19 cellular contexts compared by ENCODE assay signal in genomic region chr5:78896128-78896527, GRCh38.
DNase-seq lines count a peak whose midpoint lies in the region; ATAC-seq and TF ChIP-seq lines count a peak whose summit lies in the region.
"Had no signal": no experiment of that assay in that cellular context is flagged by ENCODE, and none has a peak within 500 bp of the region (broad histone marks: within the 10 kb centered on the region; RNA-seq: fewer than 3 reads in every experiment).

No MANE protein-coding gene starts in this region.

- H3K4me1 ChIP-seq in left lung: peaks cover 0 to 7% of the 10 kb centered on the region in 2 donors

- H3K36me3 ChIP-seq in left lung: peaks cover 0 to 3% of the 10 kb centered on the region in 2 donors

- peaks cover 31% of the 10 kb centered on the region for H3K36me3 Mint-ChIP-seq in dendritic cell treated with granulocyte-macrophage colony-stimulating factor and Interleukin-4, amounts not matched to agents 40 ng/mL and 50 ng/mL, for 4 days (ENCODE audit: low read depth)
- H3K36me3 Mint-ChIP-seq in activated T-helper 17 cell treated with anti-CD3 and anti-CD28 coated beads, Interleukin-2, amount 50 U/mL, for 72 hours (ENCODE audit: low read depth): no peaks in the 10 kb centered on the region

- no peaks in the 10 kb centered on the region for H3K27me3 Mint-ChIP-seq in dendritic cell treated with granulocyte-macrophage colony-stimulating factor and Interleukin-4, amounts not matched to agents 40 ng/mL and 50 ng/mL, for 4 days
- H3K27me3 Mint-ChIP-seq in activated T-helper 17 cell treated with anti-CD3 and anti-CD28 coated beads, Interleukin-2, amount 50 U/mL, for 72 hours: no peaks in the 10 kb centered on the region
- H3K27me3 Mint-ChIP-seq: activated CD4-positive, alpha-beta T cell treated with anti-CD3 and anti-CD28 coated beads, Interleukin-2, amount 10 ng/mL, durations not matched to agents 24 days and 14 days had no signal

- H3K9me3 ChIP-seq in left lung: peaks cover 0 to 14% of the 10 kb centered on the region in 2 donors

- no peaks in the 10 kb centered on the region for H3K27me3 ChIP-seq in left lung

- intact Hi-C loops in dendritic cell treated with granulocyte-macrophage colony-stimulating factor and Interleukin-4, amounts not matched to agents 40 ng/mL and 50 ng/mL, for 4 days (cut with micrococcal nuclease): no loop called here
- intact Hi-C loops in left lung (cut with DNase I): loop anchor here in 1 of 2 donors (10.0 kb wide), 1 partner anchor 59 kb away; no protein-coding TSS in a partner anchor

- no peak for TF ChIP-seq CTCF in left lung (IDR thresholded peaks at IDR 0.05)

- peaks cover 10% of the 10 kb centered on the region for H3K9me3 Mint-ChIP-seq in dendritic cell treated with granulocyte-macrophage colony-stimulating factor and Interleukin-4, amounts not matched to agents 40 ng/mL and 50 ng/mL, for 4 days
- H3K9me3 Mint-ChIP-seq in activated T-helper 17 cell treated with anti-CD3 and anti-CD28 coated beads, Interleukin-2, amount 50 U/mL, for 72 hours: peaks cover 2% of the 10 kb centered on the region
- H3K9me3 Mint-ChIP-seq: activated CD4-positive, alpha-beta T cell treated with anti-CD3 and anti-CD28 coated beads, Interleukin-2, amount 10 ng/mL, durations not matched to agents 24 days and 14 days had no signal

- peaks cover 28% of the 10 kb centered on the region for H3K4me1 Mint-ChIP-seq in dendritic cell treated with granulocyte-macrophage colony-stimulating factor and Interleukin-4, amounts not matched to agents 40 ng/mL and 50 ng/mL, for 4 days (ENCODE audit: low read depth)
- H3K4me1 Mint-ChIP-seq in activated T-helper 17 cell treated with anti-CD3 and anti-CD28 coated beads, Interleukin-2, amount 50 U/mL, for 72 hours: no peaks in the 10 kb centered on the region

- H3K4me3 Mint-ChIP-seq in dendritic cell treated with granulocyte-macrophage colony-stimulating factor and Interleukin-4, amounts not matched to agents 40 ng/mL and 50 ng/mL, for 4 days: no peak overlapping the region
- H3K4me3 Mint-ChIP-seq in activated T-helper 17 cell treated with anti-CD3 and anti-CD28 coated beads, Interleukin-2, amount 50 U/mL, for 72 hours: no peak overlapping the region
- H3K4me3 Mint-ChIP-seq: activated CD4-positive, alpha-beta T cell treated with anti-CD3 and anti-CD28 coated beads, Interleukin-2, amount 10 ng/mL, durations not matched to agents 24 days and 14 days; activated T-cell treated with anti-CD3 and anti-CD28 coated beads, Interleukin-2, amount 50 U/mL, for 4 hours; CD14-positive monocyte; nephron progenitor cell; T-helper 2 cell treated with Interferon-gamma antibody and Interleukin-4, amounts not matched to agents 5 μg/mL and 100 μg/mL, for 36 hours had no signal

- ATAC-seq in left lung (peak; percentile 38), HG02571 (IDR thresholded peaks at IDR 0.05; ENCODE audit: unreplicated experiment) (no peak), GM18909 (IDR thresholded peaks at IDR 0.05; ENCODE audit: poor library complexity, unreplicated experiment) (no peak), GM18858 (IDR thresholded peaks at IDR 0.05; ENCODE audit: unreplicated experiment) (no peak)
- ATAC-seq in activated T-helper 17 cell treated with anti-CD3 and anti-CD28 coated beads, Interleukin-2, amount 50 U/mL, for 72 hours (replicated peaks): no peak
- ATAC-seq: activated T-cell treated with anti-CD3 and anti-CD28 coated beads, Interleukin-2, amount 50 U/mL, for 4 hours had no signal

- peak overlapping the region; percentile 1 for H3K27ac Mint-ChIP-seq in dendritic cell treated with granulocyte-macrophage colony-stimulating factor and Interleukin-4, amounts not matched to agents 40 ng/mL and 50 ng/mL, for 4 days
- no peak overlapping the region for H3K27ac Mint-ChIP-seq in activated T-helper 17 cell treated with anti-CD3 and anti-CD28 coated beads, Interleukin-2, amount 50 U/mL, for 72 hours
- H3K27ac Mint-ChIP-seq: activated CD4-positive, alpha-beta T cell treated with anti-CD3 and anti-CD28 coated beads, Interleukin-2, amount 10 ng/mL, durations not matched to agents 24 days and 14 days; T-helper 2 cell treated with Interferon-gamma antibody and Interleukin-4, amounts not matched to agents 5 μg/mL and 100 μg/mL, for 36 hours had no signal

- H3K4me3 ChIP-seq in left lung: no peak overlapping the region

- DNase-seq in EL (peak; percentile 78), NCI-H2029 treated with DMSO at 0.1 percent for 48 hours (lab: John Stamatoyannopoulos, UW) (peak; percentile 23), left lung (no peak)
- DNase-seq: activated CD4-positive, alpha-beta T cell treated with anti-CD3 and anti-CD28 coated beads, Interleukin-2, amount 10 ng/mL, durations not matched to agents 24 days and 14 days; activated T-cell treated with anti-CD3 and anti-CD28 coated beads, Interleukin-2, amount 50 U/mL, for 4 hours; effector CD8-positive, alpha-beta T cell; hippocampal formation; NCI-H1105 treated with DMSO at 0.1 percent for 48 hours; NCI-H446; nephron progenitor cell; retina; stimulated activated CD4-positive, alpha-beta T cell treated with anti-CD3 and anti-CD28 coated beads, Interleukin-2, amount 100 ng/mL, for 48 hours had no signal

- H3K27ac ChIP-seq in left lung: no peak overlapping the region

Comparison
In these comparisons a context has a peak if more than half of its experiments do, and no peak if none do; other contexts are left out.
1. DNase-seq: peak in EL (single experiment) and NCI-H2029 treated with DMSO at 0.1 percent for 48 hours (single experiment); none in left lung (0 of 2).